34 cellular contexts compared by ENCODE assay signal in the genomic region with DNA sequence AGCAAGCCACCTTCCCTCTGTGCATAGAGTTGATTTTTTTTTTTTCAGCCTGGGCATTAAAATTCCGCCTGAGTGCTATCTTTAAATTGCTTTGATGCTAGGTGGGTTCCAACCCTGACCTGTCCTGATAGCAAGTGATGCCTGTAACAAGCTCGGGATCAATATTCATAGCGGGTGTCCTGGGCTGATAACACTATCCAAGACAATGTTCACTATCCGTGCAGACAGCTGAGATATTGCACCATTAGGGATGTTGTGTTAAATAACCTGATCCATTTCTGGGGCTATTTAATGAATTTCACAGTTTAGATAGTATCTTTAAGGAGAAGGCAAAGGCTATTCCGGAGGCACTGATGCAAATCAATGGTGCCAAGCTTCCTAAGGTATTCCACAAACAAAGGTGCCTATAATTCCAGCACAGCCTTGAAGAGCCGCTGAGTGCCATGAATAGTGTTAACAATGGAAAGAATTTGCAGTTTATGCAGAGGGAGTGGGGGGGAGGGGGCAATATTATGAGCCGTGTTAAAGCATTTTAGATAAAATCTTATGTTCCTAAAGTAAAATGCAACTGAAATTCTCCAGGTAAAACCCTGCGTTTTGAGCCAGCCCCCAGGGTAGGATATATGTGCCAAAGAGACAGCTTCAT. TPM values are rescaled to one million over a fixed set of nuclear protein-coding genes. Genes with fewer than 3 reads are reported as not detected.
"Had no signal": no experiment of that assay in that cellular context is flagged by ENCODE, and none has a peak within 500 bp of the region (broad histone marks: within the 10 kb centered on the region; RNA-seq: fewer than 3 reads in every experiment).

No MANE protein-coding gene starts in this region.

- DNase-seq: activated CD4-positive, alpha-beta T cell treated with anti-CD3 and anti-CD28 coated beads, Interleukin-2, amount 50 U/mL, for 4 hours; activated CD8-positive, alpha-beta memory T cell treated with anti-CD3 and anti-CD28 coated beads for 24 hours; activated CD8-positive, alpha-beta memory T cell treated with anti-CD3 and anti-CD28 coated beads, Interleukin-2, amount 50 U/mL, for 4 hours; activated naive CD4-positive, alpha-beta T cell; activated T-cell treated with anti-CD3 and anti-CD28 coated beads, Interleukin-2, amount 50 U/mL, for 24 hours; adrenal gland; central memory CD4-positive, alpha-beta T cell; dermis blood vessel endothelial cell; effector CD8-positive, alpha-beta T cell; glutamatergic neuron; mucosa of descending colon; nephron progenitor cell; sigmoid colon; stimulated activated CD4-positive, alpha-beta T cell treated with anti-CD3 and anti-CD28 coated beads, Interleukin-15, amount 100 ng/mL, for 24 hours; stimulated activated CD8-positive, alpha-beta memory T cell treated with anti-CD3 and anti-CD28 coated beads, Interleukin-4, amount 100 ng/mL, for 48 hours; stimulated activated naive B cell treated with anti-CD40 and anti-IgM and Interleukin-4, amounts not matched to agents 10 μg/mL and 1 μg/mL and 100 μg/mL, for 72 hours; T-cell; upper lobe of right lung had no signal

- H3K79me2 ChIP-seq: hepatocyte had no signal

- H3K27ac Mint-ChIP-seq: activated naive CD8-positive, alpha-beta T cell; activated T-cell treated with anti-CD3 and anti-CD28 coated beads, Interleukin-2, amount 50 U/mL, for 24 hours; activated T-helper 17 cell treated with anti-CD3 and anti-CD28 coated beads, Interleukin-2, amount 50 U/mL, for 72 hours; memory B cell; nephron progenitor cell; stimulated activated naive B cell treated with anti-CD40 and anti-IgM and Interleukin-4, amounts not matched to agents 10 μg/mL and 1 μg/mL and 100 μg/mL, for 72 hours; T-cell; T-helper 2 cell treated with Interferon-gamma antibody and Interleukin-4, amounts not matched to agents 5 μg/mL and 100 μg/mL, for 36 hours had no signal

- H3K4me1 Mint-ChIP-seq: activated T-helper 17 cell treated with anti-CD3 and anti-CD28 coated beads, Interleukin-2, amount 50 U/mL, for 72 hours had no signal

- H3K4me2 ChIP-seq: hepatocyte, smooth muscle cell had no signal

- H3K4me3 ChIP-seq: adrenal gland, esophagus muscularis mucosa, hepatocyte, mucosa of descending colon, sigmoid colon, smooth muscle cell, thoracic aorta, upper lobe of right lung had no signal

- H3K9me3 ChIP-seq: adrenal gland, esophagus muscularis mucosa, mucosa of descending colon, sigmoid colon, thoracic aorta, upper lobe of right lung had no signal

- H3K36me3 ChIP-seq: adrenal gland, esophagus muscularis mucosa, sigmoid colon, thoracic aorta, upper lobe of right lung had no signal

- H3K9me3 Mint-ChIP-seq: activated T-cell treated with anti-CD3 and anti-CD28 coated beads, Interleukin-2, amount 50 U/mL, for 24 hours; activated T-helper 17 cell treated with anti-CD3 and anti-CD28 coated beads, Interleukin-2, amount 50 U/mL, for 72 hours; memory B cell; nephron progenitor cell; stimulated activated naive B cell treated with anti-CD40 and anti-IgM and Interleukin-4, amounts not matched to agents 10 μg/mL and 1 μg/mL and 100 μg/mL, for 72 hours; T-cell; T-helper 2 cell treated with Interferon-gamma antibody and Interleukin-4, amounts not matched to agents 5 μg/mL and 100 μg/mL, for 36 hours had no signal

- H2AFZ ChIP-seq: hepatocyte had no signal

- H3K27ac ChIP-seq: adrenal gland, esophagus muscularis mucosa, hepatocyte, sigmoid colon, thoracic aorta, upper lobe of right lung had no signal

- H3K36me3 Mint-ChIP-seq: activated naive CD8-positive, alpha-beta T cell; memory B cell; stimulated activated naive B cell treated with anti-CD40 and anti-IgM and Interleukin-4, amounts not matched to agents 10 μg/mL and 1 μg/mL and 100 μg/mL, for 72 hours; T-cell had no signal

- FAIRE-seq: astrocyte, endothelial cell of umbilical vein, frontal cortex, islet of Langerhans had no signal

- H3K4me3 Mint-ChIP-seq: activated naive CD8-positive, alpha-beta T cell; activated T-cell treated with anti-CD3 and anti-CD28 coated beads, Interleukin-2, amount 50 U/mL, for 24 hours; activated T-helper 17 cell treated with anti-CD3 and anti-CD28 coated beads, Interleukin-2, amount 50 U/mL, for 72 hours; memory B cell; nephron progenitor cell; stimulated activated naive B cell treated with anti-CD40 and anti-IgM and Interleukin-4, amounts not matched to agents 10 μg/mL and 1 μg/mL and 100 μg/mL, for 72 hours; T-cell; T-helper 2 cell treated with Interferon-gamma antibody and Interleukin-4, amounts not matched to agents 5 μg/mL and 100 μg/mL, for 36 hours had no signal

RNA-seq across cellular contexts. Expression of a gene that starts 4.3 kb away (rescaled TPM):
- total RNA-seq: activated T-helper 17 cell treated with anti-CD3 and anti-CD28 coated beads, Interleukin-2, amount 50 U/mL, for 72 hours; adrenal gland; astrocyte; dermis blood vessel endothelial cell; endothelial cell of umbilical vein; esophagus muscularis mucosa; liver; mucosa of descending colon; omental fat pad; posterior vena cava; renal cortical epithelial cell; sigmoid colon; smooth muscle cell; thoracic aorta; upper lobe of right lung had no signal
- polyA plus RNA-seq: adrenal gland, endothelial cell of umbilical vein, liver, sigmoid colon, smooth muscle cell had no signal
